Comparison of ENCODE assay signal across 10 cellular contexts in the genomic region with DNA sequence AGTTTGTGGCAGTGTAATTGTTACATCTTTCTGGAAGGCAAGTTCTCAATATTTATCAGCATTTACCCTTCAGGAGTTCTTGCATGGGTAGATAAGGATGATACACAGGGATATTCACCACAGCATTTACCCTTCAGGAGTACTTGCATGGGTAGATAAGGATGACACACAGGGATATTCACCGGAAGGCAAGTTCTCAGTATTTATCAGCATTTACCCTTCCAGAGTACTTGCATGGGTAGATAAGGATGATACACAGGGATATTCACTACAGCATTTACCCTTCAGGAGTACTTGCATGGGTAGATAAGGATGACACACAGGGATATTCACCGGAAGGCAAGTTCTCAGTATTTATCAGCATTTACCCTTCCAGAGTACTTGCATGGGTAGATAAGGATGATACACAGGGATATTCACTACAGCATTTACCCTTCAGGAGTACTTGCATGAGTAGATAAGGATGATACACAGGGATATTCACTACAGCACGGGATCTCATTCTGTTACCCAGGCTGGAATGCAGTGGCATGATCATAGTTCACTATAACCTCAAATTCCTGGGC. TPM values are rescaled to one million over a fixed set of nuclear protein-coding genes. Genes with fewer than 3 reads are reported as not detected.
"Had no signal": no experiment of that assay in that cellular context is flagged by ENCODE, and none has a peak within 500 bp of the region (broad histone marks: within the 10 kb centered on the region; RNA-seq: fewer than 3 reads in every experiment).

No MANE protein-coding gene starts in this region.

RNA-seq across cellular contexts. Expression of gene SCGB1C1, which starts 27.9 kb away (rescaled TPM):
- total RNA-seq: activated CD8-positive, alpha-beta memory T cell treated with anti-CD3 and anti-CD28 coated beads for 36 hours; activated CD8-positive, alpha-beta T cell treated with anti-CD3 and anti-CD28 coated beads for 36 hours; activated naive CD8-positive, alpha-beta T cell treated with anti-CD3 and anti-CD28 coated beads, Interleukin-2, amount 10 ng/mL, durations not matched to agents 7 days and 5 days; activated T-cell treated with anti-CD3 and anti-CD28 coated beads, Interleukin-2, amount 50 U/mL, for 72 hours; activated T-helper 2 cell treated with anti-CD3 and anti-CD28 coated beads, Interferon-gamma antibody, Interleukin-2, Interleukin-4, amounts not matched to agents 10 μg/mL and 5 μg/mL and 100 μg/mL, durations not matched to agents 14 hours and 24 hours and 36 hours; cerebellum; NCI-H460; PC-3; Peyer's patch; SJSA1 had no signal
